Comparison of ENCODE assay signal across 15 cellular contexts in genomic region chr3:71433631-71434030, GRCh38.
A peak's percentile ranks its signal among the peaks of the same experiment; 100 is the strongest.
DNase-seq lines count a peak whose midpoint lies in the region; ATAC-seq, FAIRE-seq and TF ChIP-seq lines count a peak whose summit lies in the region.
"Had no signal": no experiment of that assay in that cellular context is flagged by ENCODE, and none has a peak within 500 bp of the region (broad histone marks: within the 10 kb centered on the region; RNA-seq: fewer than 3 reads in every experiment).

No MANE protein-coding gene starts in this region.

- H3K27me3 Mint-ChIP-seq in activated naive CD4-positive, alpha-beta T cell treated with anti-CD3 and anti-CD28 coated beads, Interleukin-2, amount 50 U/mL, for 24 hours, result no peaks in the 10 kb centered on the region
- H3K27me3 Mint-ChIP-seq in T-cell, result no peaks in the 10 kb centered on the region
- H3K27me3 Mint-ChIP-seq in stimulated activated naive CD8-positive, alpha-beta T cell treated with anti-CD3 and anti-CD28 coated beads, Interleukin-15, amount 100 ng/mL, for 72 hours, result no peaks in the 10 kb centered on the region

- H2BK15ac ChIP-seq in H1 (ENCODE audit: low read length), result no peak overlapping the region

- TF ChIP-seq POLR2A in H1 (IDR thresholded peaks at IDR 0.05; ENCODE audit: control extremely low read depth in 1 of 2, low read depth in 2 of 2, low read length in 2 of 2), result no peak

- no peak overlapping the region for H4K5ac ChIP-seq in H1 (ENCODE audit: insufficient read length, low read depth, low read length)

- WGBS in H1 (ENCODE audit: extremely low coverage in 1 of 2, insufficient coverage in 1 of 2, insufficient read length in 1 of 2, insufficient replicate concordance in 2 of 2, low coverage in 1 of 2, low lambda C conversion rate in 2 of 2, missing lambda C conversion rate in 1 of 2), 2 experiments, result 78% methylated on average over 9 of the region's 9 CpGs; no CpG with 5 or more reads in 1 of the 2 experiments

- no peak overlapping the region for H4K8ac ChIP-seq in H1 (ENCODE audit: extremely low read depth, insufficient read depth, low read length)

- H3K4me3 Mint-ChIP-seq in activated naive CD4-positive, alpha-beta T cell treated with anti-CD3 and anti-CD28 coated beads, Interleukin-2, amount 50 U/mL, for 24 hours, result peak overlapping the region; percentile 37
- peak overlapping the region in 2 of 3 donors; percentile 13 to 84 for H3K4me3 Mint-ChIP-seq in T-cell
- H3K4me3 Mint-ChIP-seq in stimulated activated naive CD8-positive, alpha-beta T cell treated with anti-CD3 and anti-CD28 coated beads, Interleukin-15, amount 100 ng/mL, for 72 hours, result peak overlapping the region; percentile 51 to 57
- H3K4me3 Mint-ChIP-seq: nephron had no signal

- no peak for ATAC-seq in activated naive CD4-positive, alpha-beta T cell treated with anti-CD3 and anti-CD28 coated beads, Interleukin-2, amount 50 U/mL, for 72 hours
- ATAC-seq in T-cell (replicated peaks in 1 of 4), result no peak
- ATAC-seq in stimulated activated naive CD8-positive, alpha-beta T cell treated with anti-CD3 and anti-CD28 coated beads, Interleukin-15, amount 100 ng/mL, for 72 hours, result no peak

- DNase-seq in activated naive CD4-positive, alpha-beta T cell treated with anti-CD3 and anti-CD28 coated beads, Interleukin-2, amount 50 U/mL, for 72 hours (ENCODE audit: low spot score in 2 of 2), result no peak
- DNase-seq in T-cell (no peak), H1 (ENCODE audit: low read depth in 1 of 2, low spot score in 2 of 2) (no peak), osteoblast (ENCODE audit: insufficient read length, low spot score, missing footprints) (no peak), KBM-7 (no peak)
- no peak for DNase-seq in stimulated activated naive CD8-positive, alpha-beta T cell treated with anti-CD3 and anti-CD28 coated beads, Interleukin-15, amount 100 ng/mL, for 72 hours
- DNase-seq: BE2C, DMS53, foreskin melanocyte, NCI-H1092, NCI-H774 had no signal

- no peak for TF ChIP-seq RAD21 in H1 (IDR thresholded peaks at IDR 0.05 in 1 of 2, conservative IDR thresholded peaks at IDR 0.05 in 1 of 2; ENCODE audit: low read depth in 2 of 2, low read length in 2 of 2)

- no peaks in the 10 kb centered on the region for H3K9me3 ChIP-seq in H1 (ENCODE audit: insufficient read depth in 2 of 2, low read depth in 1 of 2, low read length in 1 of 2)
- no peaks in the 10 kb centered on the region for H3K9me3 ChIP-seq in osteoblast (ENCODE audit: low read depth, low read length)
- H3K9me3 ChIP-seq: BE2C, suprapubic skin had no signal

- in situ Hi-C loops in KBM-7 (cut with MboI; ENCODE audit: low pct_unique_long_range_greater_than_20kb, low sequenced_read_pairs), result no loop called here

- H3K4me1 Mint-ChIP-seq in activated naive CD4-positive, alpha-beta T cell treated with anti-CD3 and anti-CD28 coated beads, Interleukin-2, amount 50 U/mL, for 24 hours, result peaks cover 93% of the 10 kb centered on the region
- H3K4me1 Mint-ChIP-seq in T-cell, result peaks cover 91 to 94% (median 92%) of the 10 kb centered on the region in 3 donors
- H3K4me1 Mint-ChIP-seq in stimulated activated naive CD8-positive, alpha-beta T cell treated with anti-CD3 and anti-CD28 coated beads, Interleukin-15, amount 100 ng/mL, for 72 hours, result peaks cover 94% of the 10 kb centered on the region

- no peaks in the 10 kb centered on the region for H3K9me3 Mint-ChIP-seq in activated naive CD4-positive, alpha-beta T cell treated with anti-CD3 and anti-CD28 coated beads, Interleukin-2, amount 50 U/mL, for 24 hours
- no peaks in the 10 kb centered on the region for H3K9me3 Mint-ChIP-seq in activated naive CD4-positive, alpha-beta T cell treated with anti-CD3 and anti-CD28 coated beads, Interleukin-2, amount 50 U/mL, for 72 hours
- H3K9me3 Mint-ChIP-seq in T-cell, result no peaks in the 10 kb centered on the region
- no peaks in the 10 kb centered on the region for H3K9me3 Mint-ChIP-seq in stimulated activated naive CD8-positive, alpha-beta T cell treated with anti-CD3 and anti-CD28 coated beads, Interleukin-15, amount 100 ng/mL, for 72 hours

- POLR2A ChIA-PET in T-cell (lab: Charles Lee), result interaction anchor here (0.5 to 0.6 kb wide), 2 partner anchors 9 to 15 kb away, joined by 3 to 6 read pairs; no protein-coding TSS in a partner anchor
- POLR2A ChIA-PET in H1 (lab: Charles Lee; ENCODE audit: partially characterized antibody), result no interaction called here

- H2BK120ac ChIP-seq in H1 (replicated peaks; ENCODE audit: low read depth, low read length), result no peak overlapping the region

- no peak for TF ChIP-seq CTCF in H1 (IDR thresholded peaks at IDR 0.05; ENCODE audit: control extremely low read depth in 1 of 3, insufficient read depth in 1 of 3, low read depth in 1 of 3, low read length in 3 of 3)
- TF ChIP-seq CTCF in osteoblast (IDR thresholded peaks at IDR 0.05; ENCODE audit: extremely low read depth, low read depth, low read length), result no peak

- FAIRE-seq in H1 (lab: Jason Lieb, UNC), result no peak
- FAIRE-seq: RCC 7860 had no signal

- no peak overlapping the region for H3K4ac ChIP-seq in H1 (replicated peaks; ENCODE audit: insufficient read length, low read depth, low read length)

- no peak overlapping the region for H2AFZ ChIP-seq in H1 (ENCODE audit: low read length)
- no peak overlapping the region for H2AFZ ChIP-seq in osteoblast (ENCODE audit: low read length)

- no peak for TF ChIP-seq EP300 in H1 (IDR thresholded peaks at IDR 0.05; ENCODE audit: borderline replicate concordance in 1 of 2, low read depth in 2 of 2, low read length in 2 of 2)

- CTCF ChIA-PET in T-cell (lab: Charles Lee) (no interaction called here), H1 (lab: Charles Lee; ENCODE audit: partially characterized antibody) (interaction anchor here (0.7 kb wide), 1 partner anchor 73 kb away, joined by 4 read pairs; no protein-coding TSS in a partner anchor)

- no peaks in the 10 kb centered on the region for H3K27me3 ChIP-seq in H1 (replicated peaks in 1 of 4; ENCODE audit: control insufficient read depth in 3 of 4, extremely low read depth in 1 of 4, insufficient read depth in 3 of 4, low read length in 3 of 4)
- H3K27me3 ChIP-seq in osteoblast (ENCODE audit: insufficient read depth, low read length), result no peaks in the 10 kb centered on the region
- H3K27me3 ChIP-seq: BE2C, suprapubic skin had no signal

- peaks cover 2% of the 10 kb centered on the region; the same call in 1 of the 2 replicates for H3K23me2 ChIP-seq in H1 (ENCODE audit: low read depth, low read length)

- no peak overlapping the region for H2BK5ac ChIP-seq in H1 (ENCODE audit: low read depth, low read length)

- peak overlapping the region; percentile 99 for H3K27ac Mint-ChIP-seq in activated naive CD4-positive, alpha-beta T cell treated with anti-CD3 and anti-CD28 coated beads, Interleukin-2, amount 50 U/mL, for 24 hours
- H3K27ac Mint-ChIP-seq in activated naive CD4-positive, alpha-beta T cell treated with anti-CD3 and anti-CD28 coated beads, Interleukin-2, amount 50 U/mL, for 72 hours, result peak overlapping the region in 1 of 2 donors; percentile 93
- peak overlapping the region; percentile 95 for H3K27ac Mint-ChIP-seq in T-cell
- peak overlapping the region; percentile 96 to 97 for H3K27ac Mint-ChIP-seq in stimulated activated naive CD8-positive, alpha-beta T cell treated with anti-CD3 and anti-CD28 coated beads, Interleukin-15, amount 100 ng/mL, for 72 hours

- no peak overlapping the region for H3K23ac ChIP-seq in H1 (ENCODE audit: insufficient read length)

- H4K91ac ChIP-seq in H1 (replicated peaks; ENCODE audit: insufficient read length, low read length), result no peak overlapping the region

- peaks cover 4% of the 10 kb centered on the region for H3K36me3 Mint-ChIP-seq in activated naive CD4-positive, alpha-beta T cell treated with anti-CD3 and anti-CD28 coated beads, Interleukin-2, amount 50 U/mL, for 24 hours
- H3K36me3 Mint-ChIP-seq in activated naive CD4-positive, alpha-beta T cell treated with anti-CD3 and anti-CD28 coated beads, Interleukin-2, amount 50 U/mL, for 72 hours, result peaks cover 4 to 6% of the 10 kb centered on the region in 2 donors
- peaks cover 18% of the 10 kb centered on the region for H3K36me3 Mint-ChIP-seq in T-cell

- H3K27ac ChIP-seq in H1 (ENCODE audit: low read depth, low read length) (no peak overlapping the region), osteoblast (ENCODE audit: low read depth, low read length) (no peak overlapping the region)
- H3K27ac ChIP-seq: suprapubic skin had no signal

- H3K79me2 ChIP-seq in H1 (ENCODE audit: control insufficient read depth in 1 of 2, insufficient read depth in 2 of 2, low read length in 2 of 2), result no peaks in the 10 kb centered on the region
- peaks cover 67% of the 10 kb centered on the region for H3K79me2 ChIP-seq in osteoblast (ENCODE audit: insufficient read depth, low read length)

- H4K20me1 ChIP-seq in H1 (replicated peaks in 1 of 2; ENCODE audit: control insufficient read depth in 1 of 2, insufficient read depth in 2 of 2, low read length in 2 of 2), result no peaks in the 10 kb centered on the region
- H4K20me1 ChIP-seq in osteoblast (ENCODE audit: insufficient read depth, low read length), result no peaks in the 10 kb centered on the region

- no peak overlapping the region for H3K4me2 ChIP-seq in H1 (ENCODE audit: insufficient read depth in 1 of 2, low read depth in 2 of 2, low read length in 2 of 2)
- H3K4me2 ChIP-seq in osteoblast (ENCODE audit: insufficient read depth, low read length), result no peak overlapping the region

- H3K79me1 ChIP-seq in H1 (ENCODE audit: low read depth, low read length), result no peaks in the 10 kb centered on the region; the same call in 1 of the 2 replicates

- H3K9ac ChIP-seq in H1 (replicated peaks in 1 of 4; ENCODE audit: extremely low read depth in 1 of 4, low read depth in 3 of 4, low read length in 3 of 4), result no peak overlapping the region

- peak overlapping the region; percentile 52; the same call in 1 of the 2 replicates for H3K18ac ChIP-seq in H1 (ENCODE audit: extremely low read depth, low read length)

- no peak overlapping the region for H2AK5ac ChIP-seq in H1 (ENCODE audit: low read depth, low read length)

- H2BK20ac ChIP-seq in H1 (ENCODE audit: low read length), result no peak overlapping the region; the same call in 1 of the 2 replicates

- no peak overlapping the region for H3K14ac ChIP-seq in H1 (ENCODE audit: insufficient read length)

- peaks cover 0 to 9% (median 6%) of the 10 kb centered on the region in 4 experiments; a peak in 4 of 7 replicates for H3K4me1 ChIP-seq in H1 (replicated peaks in 1 of 4; ENCODE audit: control insufficient read depth in 3 of 4, insufficient read depth in 4 of 4, low read length in 3 of 4)
- peaks cover 41% of the 10 kb centered on the region for H3K4me1 ChIP-seq in osteoblast (ENCODE audit: insufficient read depth, low read length)
- H3K4me1 ChIP-seq: BE2C had no signal

- H2BK12ac ChIP-seq in H1 (ENCODE audit: low read depth, low read length), result no peak overlapping the region

- H3K36me3 ChIP-seq in H1 (ENCODE audit: control insufficient read depth in 2 of 4, insufficient read depth in 4 of 4, low read length in 3 of 4) (0 out of 8 replicates have a peak, but pooled peaks cover 0 to 2% (median 0%) of the 10 kb centered on the region in 4 experiments), osteoblast (ENCODE audit: insufficient read depth, low read length) (no peaks in the 10 kb centered on the region)
- H3K36me3 ChIP-seq: BE2C, suprapubic skin had no signal

- H3K56ac ChIP-seq in H1 (replicated peaks; ENCODE audit: insufficient read length, low read depth, low read length), result no peak overlapping the region

- H3K4me3 ChIP-seq in H1 (ENCODE audit: extremely low read depth in 1 of 4, insufficient read depth in 2 of 4, low read depth in 3 of 4, low read length in 4 of 4) (no peak overlapping the region), osteoblast (ENCODE audit: insufficient read depth, low read length) (no peak overlapping the region)
- H3K4me3 ChIP-seq: suprapubic skin had no signal
